9 cellular contexts compared by ENCODE assay signal in the genomic region with DNA sequence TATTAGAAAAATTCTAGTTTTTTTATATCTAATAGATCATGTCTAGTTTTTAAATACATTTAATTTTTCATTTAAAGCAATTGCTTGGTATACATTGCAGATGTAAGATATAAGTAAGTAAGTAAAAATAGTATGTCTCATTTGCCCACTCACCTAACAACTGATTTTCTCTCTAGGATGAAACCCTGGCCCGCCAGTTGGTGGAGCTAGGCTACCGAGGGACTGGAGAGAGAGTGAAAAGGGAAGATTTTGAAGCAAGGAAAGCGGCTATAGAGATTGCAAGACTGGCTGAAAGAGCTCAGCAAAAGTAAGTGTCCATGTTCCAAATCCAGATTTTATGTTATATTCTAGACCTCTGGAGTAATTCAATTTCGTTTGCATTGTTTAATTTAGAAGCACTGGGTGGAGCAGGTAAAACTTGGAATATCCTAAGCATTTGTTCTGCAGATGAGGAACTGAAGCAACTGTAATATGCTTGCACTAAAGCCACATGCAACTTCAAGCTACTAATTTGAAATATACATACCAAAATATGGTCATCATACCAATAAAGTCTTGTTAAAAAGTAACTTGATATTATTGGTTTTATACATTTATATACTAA. TPM values are rescaled to one million over a fixed set of nuclear protein-coding genes. Genes with fewer than 3 reads are reported as not detected.
A peak's percentile ranks its signal among the peaks of the same experiment; 100 is the strongest.
DNase-seq lines count a peak whose midpoint lies in the region; ATAC-seq, FAIRE-seq and TF ChIP-seq lines count a peak whose summit lies in the region.
"Had no signal": no experiment of that assay in that cellular context is flagged by ENCODE, and none has a peak within 500 bp of the region (broad histone marks: within the 10 kb centered on the region; RNA-seq: fewer than 3 reads in every experiment).

No MANE protein-coding gene starts in this region.

- H3K4me2 ChIP-seq in Karpas-422 (ENCODE audit: low read depth, low read length, poor library complexity, severe bottlenecking) = no peak overlapping the region

- H3K4me1 ChIP-seq in Karpas-422 (ENCODE audit: low read length) = peaks cover 4% of the 10 kb centered on the region; the same call in 1 of the 2 replicates
- no peaks in the 10 kb centered on the region for H3K4me1 ChIP-seq in lower lobe of right lung
- no peaks in the 10 kb centered on the region for H3K4me1 ChIP-seq in testis
- H3K4me1 ChIP-seq: parathyroid adenoma had no signal

- no peaks in the 10 kb centered on the region for H4K20me1 ChIP-seq in Karpas-422 (ENCODE audit: insufficient read depth, low read depth, low read length)

- WGBS in testis, 2 donors = 30 to 45% methylated on average over 4 of the region's 4 CpGs

- H3K36me3 ChIP-seq in Karpas-422 (ENCODE audit: insufficient read depth, low read length) (no peaks in the 10 kb centered on the region), bronchial epithelial cell (ENCODE audit: control insufficient read depth, insufficient read depth, low read length) (no peaks in the 10 kb centered on the region), lower lobe of right lung (no peaks in the 10 kb centered on the region), testis (ENCODE audit: low read depth, missing control alignments) (no peaks in the 10 kb centered on the region)

- FAIRE-seq in bronchial epithelial cell (lab: Jason Lieb, UNC) = no peak

- no peak overlapping the region for H3K9ac ChIP-seq in Karpas-422 (ENCODE audit: low read length)
- H3K9ac ChIP-seq: parathyroid adenoma had no signal

- TF ChIP-seq CTCF in bronchial epithelial cell (IDR thresholded peaks at IDR 0.05; ENCODE audit: insufficient read depth, low read length, severe bottlenecking) (peak; percentile 49), lower lobe of right lung (IDR thresholded peaks at IDR 0.05) (peak; percentile 47), testis (IDR thresholded peaks at IDR 0.05) (peak in 1 of 3 experiments; percentile 37)

- intact Hi-C loops in lower lobe of right lung (cut with DNase I) (loop anchor here (10.0 kb wide), 1 partner anchor 692 kb away; no protein-coding TSS in a partner anchor), testis (cut with DNase I; ENCODE audit: low total_unique reads) (no loop called here)

- TF ChIP-seq POLR2A in GM18505 (IDR thresholded peaks at IDR 0.05; ENCODE audit: borderline replicate concordance, extremely low read depth, insufficient read depth, insufficient read length) (no peak), testis (IDR thresholded peaks at IDR 0.05) (no peak)

- no peaks in the 10 kb centered on the region for H3K79me2 ChIP-seq in Karpas-422 (ENCODE audit: low read length)
- H3K79me2 ChIP-seq: parathyroid adenoma had no signal

- H3K4me3 ChIP-seq in Karpas-422 (ENCODE audit: low read length) = no peak overlapping the region
- no peak overlapping the region for H3K4me3 ChIP-seq in bronchial epithelial cell (ENCODE audit: low read depth, low read length)
- H3K4me3 ChIP-seq in lower lobe of right lung = no peak overlapping the region
- H3K4me3 ChIP-seq in testis = no peak overlapping the region

- H3K9me2 ChIP-seq in Karpas-422 (replicated peaks; ENCODE audit: insufficient read depth, low read length) = no peaks in the 10 kb centered on the region

- peak; percentile 59 for ATAC-seq in GM18505 (IDR thresholded peaks at IDR 0.05; ENCODE audit: unreplicated experiment)
- peak; percentile 80 for ATAC-seq in SK-N-SH treated with all-trans-retinoic acid at 6 μM for 48 hours
- peak; percentile 52 to 71 for ATAC-seq in lower lobe of right lung
- no peak for ATAC-seq in HG03457 (IDR thresholded peaks at IDR 0.05; ENCODE audit: unreplicated experiment)

- no peaks in the 10 kb centered on the region for H3K9me3 ChIP-seq in Karpas-422 (ENCODE audit: low read length)
- H3K9me3 ChIP-seq in lower lobe of right lung = no peaks in the 10 kb centered on the region
- no peaks in the 10 kb centered on the region for H3K9me3 ChIP-seq in testis

- H3K27me3 ChIP-seq in Karpas-422 (ENCODE audit: low read length) (no peaks in the 10 kb centered on the region), bronchial epithelial cell (ENCODE audit: control insufficient read depth, insufficient read depth, low read length) (peaks cover 5% of the 10 kb centered on the region), lower lobe of right lung (ENCODE audit: low read depth) (peaks cover 9% of the 10 kb centered on the region), testis (no peaks in the 10 kb centered on the region)

- no peak overlapping the region for H2AFZ ChIP-seq in Karpas-422 (ENCODE audit: low read length)
- H2AFZ ChIP-seq: parathyroid adenoma had no signal

- no peak overlapping the region for H3K27ac ChIP-seq in Karpas-422 (ENCODE audit: low read length)
- H3K27ac ChIP-seq in lower lobe of right lung = no peak overlapping the region
- H3K27ac ChIP-seq in testis = no peak overlapping the region
- H3K27ac ChIP-seq: parathyroid adenoma had no signal

- DNase-seq in CD1c-positive myeloid dendritic cell (ENCODE audit: extremely low spot score) (peak; percentile 6), Karpas-422 (peak; percentile 67), bronchial epithelial cell (ENCODE audit: low read depth) (peak; percentile 35), lower lobe of right lung (no peak), testis (peak; percentile 38)

TF ChIP-seq in SK-N-SH treated with all-trans-retinoic acid at 6 μM for 48 hours, 23 proteins besides CTCF, POLR2A, EP300 and RAD21:
- TF ChIP-seq, protein P1, sequence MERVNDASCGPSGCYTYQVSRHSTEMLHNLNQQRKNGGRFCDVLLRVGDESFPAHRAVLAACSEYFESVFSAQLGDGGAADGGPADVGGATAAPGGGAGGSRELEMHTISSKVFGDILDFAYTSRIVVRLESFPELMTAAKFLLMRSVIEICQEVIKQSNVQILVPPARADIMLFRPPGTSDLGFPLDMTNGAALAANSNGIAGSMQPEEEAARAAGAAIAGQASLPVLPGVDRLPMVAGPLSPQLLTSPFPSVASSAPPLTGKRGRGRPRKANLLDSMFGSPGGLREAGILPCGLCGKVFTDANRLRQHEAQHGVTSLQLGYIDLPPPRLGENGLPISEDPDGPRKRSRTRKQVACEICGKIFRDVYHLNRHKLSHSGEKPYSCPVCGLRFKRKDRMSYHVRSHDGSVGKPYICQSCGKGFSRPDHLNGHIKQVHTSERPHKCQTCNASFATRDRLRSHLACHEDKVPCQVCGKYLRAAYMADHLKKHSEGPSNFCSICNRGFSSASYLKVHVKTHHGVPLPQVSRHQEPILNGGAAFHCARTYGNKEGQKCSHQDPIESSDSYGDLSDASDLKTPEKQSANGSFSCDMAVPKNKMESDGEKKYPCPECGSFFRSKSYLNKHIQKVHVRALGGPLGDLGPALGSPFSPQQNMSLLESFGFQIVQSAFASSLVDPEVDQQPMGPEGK (CRISPR knock-in tag; IDR thresholded peaks at IDR 0.05; ENCODE audit: borderline replicate concordance) = no peak
- TF ChIP-seq ARNTL (CRISPR knock-in tag; IDR thresholded peaks at IDR 0.05; ENCODE audit: borderline replicate concordance, low read depth) (no peak), ESRRG (CRISPR knock-in tag; IDR thresholded peaks at IDR 0.05) (no peak)
- TF ChIP-seq, protein P2, sequence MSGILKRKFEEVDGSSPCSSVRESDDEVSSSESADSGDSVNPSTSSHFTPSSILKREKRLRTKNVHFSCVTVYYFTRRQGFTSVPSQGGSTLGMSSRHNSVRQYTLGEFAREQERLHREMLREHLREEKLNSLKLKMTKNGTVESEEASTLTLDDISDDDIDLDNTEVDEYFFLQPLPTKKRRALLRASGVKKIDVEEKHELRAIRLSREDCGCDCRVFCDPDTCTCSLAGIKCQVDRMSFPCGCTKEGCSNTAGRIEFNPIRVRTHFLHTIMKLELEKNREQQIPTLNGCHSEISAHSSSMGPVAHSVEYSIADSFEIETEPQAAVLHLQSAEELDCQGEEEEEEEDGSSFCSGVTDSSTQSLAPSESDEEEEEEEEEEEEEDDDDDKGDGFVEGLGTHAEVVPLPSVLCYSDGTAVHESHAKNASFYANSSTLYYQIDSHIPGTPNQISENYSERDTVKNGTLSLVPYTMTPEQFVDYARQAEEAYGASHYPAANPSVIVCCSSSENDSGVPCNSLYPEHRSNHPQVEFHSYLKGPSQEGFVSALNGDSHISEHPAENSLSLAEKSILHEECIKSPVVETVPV (CRISPR knock-in tag; IDR thresholded peaks at IDR 0.05) = no peak

RNA-seq across cellular contexts. Expression of a gene that starts 27.1 kb away (rescaled TPM):
- total RNA-seq in Karpas-422 (2014; rRNA removed; shearing (Covaris generic); ENCODE audit: low replicate concordance) = not detected in 2 replicates
- total RNA-seq in bronchial epithelial cell (0.26 TPM in 1 of 2 replicates, not detected in the other), lower lobe of right lung (5.1 TPM), testis (10 to 100 TPM; 18.1 to 21.4 TPM)
- polyA plus RNA-seq in testis (ENCODE audit: insufficient read depth, low read depth, low replicate concordance) = 51.9 TPM
